ENCODE assay signal across 12 cellular contexts in genomic region chr6:85458782-85459181, GRCh38. TPM values are rescaled to one million over a fixed set of nuclear protein-coding genes. Genes with fewer than 3 reads are reported as not detected.
DNase-seq lines count a peak whose midpoint lies in the region; ATAC-seq and TF ChIP-seq lines count a peak whose summit lies in the region.
"Had no signal": no experiment of that assay in that cellular context is flagged by ENCODE, and none has a peak within 500 bp of the region (broad histone marks: within the 10 kb centered on the region; RNA-seq: fewer than 3 reads in every experiment).

No MANE protein-coding gene starts in this region.

- H4K20me1 ChIP-seq in PC-3 (ENCODE audit: low read length) (no peaks in the 10 kb centered on the region), mammary epithelial cell (ENCODE audit: insufficient read depth, low read length) (no peaks in the 10 kb centered on the region), osteoblast (ENCODE audit: insufficient read depth, low read length) (peaks cover 27% of the 10 kb centered on the region)

- H3K9ac ChIP-seq in PC-3 (ENCODE audit: low read length), result peak overlapping the region; percentile 72
- no peak overlapping the region for H3K9ac ChIP-seq in mammary epithelial cell (ENCODE audit: insufficient read depth, low read length)

- H3K27me3 Mint-ChIP-seq in CD4-positive, alpha-beta memory T cell, result peaks cover 9 to 15% of the 10 kb centered on the region in 2 donors

- H3K27me3 ChIP-seq in PC-3 (ENCODE audit: low read length) (no peaks in the 10 kb centered on the region), mammary epithelial cell (ENCODE audit: insufficient read depth, low read length) (no peaks in the 10 kb centered on the region), osteoblast (ENCODE audit: insufficient read depth, low read length) (no peaks in the 10 kb centered on the region)
- no peaks in the 10 kb centered on the region for H3K27me3 ChIP-seq in CD4-positive, alpha-beta memory T cell (ENCODE audit: insufficient read depth, low read length)
- H3K27me3 ChIP-seq: spleen had no signal

- ATAC-seq in PC-3 (peak; percentile 7), HG03442 (IDR thresholded peaks at IDR 0.05; ENCODE audit: unreplicated experiment) (no peak)

- dilution Hi-C loops in mammary epithelial cell (cut with HindIII; ENCODE audit: low sequenced_read_pairs), result loop anchor here (5.0 kb wide), 1 partner anchor 96 kb away; no protein-coding TSS in a partner anchor

- intact Hi-C loops in PC-3 (cut with micrococcal nuclease), result loop anchor here (1.0 to 2.0 kb wide), 3 partner anchors 8 to 104 kb away; partner anchors contain the start of gene NT5E
- intact Hi-C loops in mammary epithelial cell (cut with micrococcal nuclease), result no loop called here
- intact Hi-C loops in CD4-positive, alpha-beta memory T cell (cut with micrococcal nuclease), result no loop called here

- H3K4me3 ChIP-seq in PC-3 (ENCODE audit: low read length), result peak overlapping the region; percentile 28; the same call in 1 of the 2 replicates
- no peak overlapping the region for H3K4me3 ChIP-seq in mammary epithelial cell (replicated peaks in 1 of 3; ENCODE audit: insufficient read depth in 1 of 3, low read depth in 2 of 3, low read length in 3 of 3)
- H3K4me3 ChIP-seq in osteoblast (ENCODE audit: insufficient read depth, low read length), result peak overlapping the region; percentile 13
- no peak overlapping the region for H3K4me3 ChIP-seq in CD4-positive, alpha-beta memory T cell (ENCODE audit: low read length in 2 of 2)
- H3K4me3 ChIP-seq: spleen had no signal

- BruUV-seq in PC-3 (replicated peaks; lab: Mats Ljungman, UMichigan) (TSS peak; percentile 71), mammary epithelial cell (replicated peaks; lab: Mats Ljungman, UMichigan) (no TSS peak)

- no peaks in the 10 kb centered on the region for H3K9me2 ChIP-seq in PC-3 (replicated peaks; ENCODE audit: low read length)

- peaks cover 3 to 38% (median 21%) of the 10 kb centered on the region in 4 donors for H3K4me1 Mint-ChIP-seq in CD4-positive, alpha-beta memory T cell

- no peaks in the 10 kb centered on the region for H3F3A ChIP-seq in PC-3 (ENCODE audit: low read length, unreplicated experiment)

- no peak overlapping the region for H2AFZ ChIP-seq in PC-3 (ENCODE audit: low read length)
- no peak overlapping the region for H2AFZ ChIP-seq in mammary epithelial cell (ENCODE audit: low read depth, low read length)
- H2AFZ ChIP-seq in osteoblast (ENCODE audit: low read length), result no peak overlapping the region

- H3K79me2 ChIP-seq in PC-3 (ENCODE audit: low read length), result no peaks in the 10 kb centered on the region
- peaks cover 86% of the 10 kb centered on the region for H3K79me2 ChIP-seq in mammary epithelial cell (ENCODE audit: insufficient read depth, low read length)
- peaks cover 87% of the 10 kb centered on the region for H3K79me2 ChIP-seq in osteoblast (ENCODE audit: insufficient read depth, low read length)

- H3K9me3 ChIP-seq in PC-3 (ENCODE audit: low read length) (no peaks in the 10 kb centered on the region), mammary epithelial cell (replicated peaks; ENCODE audit: insufficient read depth, low read length) (no peaks in the 10 kb centered on the region), osteoblast (ENCODE audit: low read depth, low read length) (no peaks in the 10 kb centered on the region)
- H3K9me3 ChIP-seq in CD4-positive, alpha-beta memory T cell (ENCODE audit: control insufficient read depth in 1 of 2, low read length in 2 of 2), result no peaks in the 10 kb centered on the region
- H3K9me3 ChIP-seq: spleen had no signal

- peak overlapping the region in 1 of 7 donors; percentile 48 for H3K27ac Mint-ChIP-seq in CD4-positive, alpha-beta memory T cell

- DNase-seq in Daoy (ENCODE audit: low read depth) (peak; percentile 45), PC-3 (peak; percentile 58), mammary epithelial cell (no peak), osteoblast (ENCODE audit: insufficient read length, low spot score, missing footprints) (no peak), superior temporal gyrus (ENCODE audit: extremely low spot score) (no peak), RKO (ENCODE audit: low spot score) (no peak)
- no peak for DNase-seq in CD4-positive, alpha-beta memory T cell
- DNase-seq: activated CD4-positive, CD25-positive, alpha-beta regulatory T cell treated with anti-CD3 and anti-CD28 coated beads, Interleukin-2, amount 50 U/mL, for 72 hours; DMS53; NCI-H1417; spleen had no signal

- H3K4me1 ChIP-seq in PC-3 (ENCODE audit: insufficient read depth, low read length) (peaks cover 62% of the 10 kb centered on the region), mammary epithelial cell (ENCODE audit: insufficient read depth, low read length) (peaks cover 80% of the 10 kb centered on the region), osteoblast (ENCODE audit: insufficient read depth, low read length) (peaks cover 91% of the 10 kb centered on the region)
- H3K4me1 ChIP-seq in CD4-positive, alpha-beta memory T cell (ENCODE audit: insufficient read depth, low read length), result peaks cover 24% of the 10 kb centered on the region

- H3K27ac ChIP-seq in PC-3 (ENCODE audit: low read length), result peak overlapping the region; percentile 96
- peak overlapping the region; percentile 35 for H3K27ac ChIP-seq in mammary epithelial cell (ENCODE audit: insufficient read depth, low read depth, low read length)
- H3K27ac ChIP-seq in osteoblast (ENCODE audit: low read depth, low read length), result peak overlapping the region; percentile 100
- H3K27ac ChIP-seq in CD4-positive, alpha-beta memory T cell (ENCODE audit: low read depth, low read length), result no peak overlapping the region

- no peak for TF ChIP-seq CTCF in PC-3 (conservative IDR thresholded peaks at IDR 0.05; ENCODE audit: low read depth, low read length)
- no peak for TF ChIP-seq CTCF in mammary epithelial cell (conservative IDR thresholded peaks at IDR 0.05 in 1 of 2, IDR thresholded peaks at IDR 0.05 in 1 of 2; ENCODE audit: extremely low read depth in 1 of 2, insufficient read depth in 1 of 2, low read depth in 1 of 2, low read length in 2 of 2)
- TF ChIP-seq CTCF in osteoblast (IDR thresholded peaks at IDR 0.05; ENCODE audit: extremely low read depth, low read depth, low read length), result no peak

- H3K9me3 Mint-ChIP-seq in CD4-positive, alpha-beta memory T cell, result no peaks in the 10 kb centered on the region

- H3K36me3 Mint-ChIP-seq in CD4-positive, alpha-beta memory T cell, result no peaks in the 10 kb centered on the region

- POLR2A ChIA-PET in PC-3 (lab: Charles Lee; ENCODE audit: unreplicated experiment), result interaction anchor here (1.1 to 1.5 kb wide), 2 partner anchors 9 to 54 kb away, joined by 3 to 30 read pairs; partner anchors contain the start of gene NT5E
- POLR2A ChIA-PET in CD4-positive, alpha-beta memory T cell (lab: Charles Lee; ENCODE audit: partially characterized antibody), result no interaction called here

- CTCF ChIA-PET in PC-3 (lab: Charles Lee), result interaction anchor here (1.0 kb wide), 1 partner anchor 9 kb away, joined by 7 read pairs; the partner anchor contains the start of gene NT5E
- CTCF ChIA-PET in mammary epithelial cell (lab: Charles Lee; ENCODE audit: low non-redundant PET), result no interaction called here
- CTCF ChIA-PET in CD4-positive, alpha-beta memory T cell (lab: Charles Lee; ENCODE audit: partially characterized antibody), result interaction anchor here (8.1 kb wide), 1 partner anchor 24 kb away, joined by 61 read pairs; no protein-coding TSS in a partner anchor

- H3K4me2 ChIP-seq in PC-3 (ENCODE audit: low read length) (peak overlapping the region; percentile 73), mammary epithelial cell (ENCODE audit: insufficient read depth, low read depth, low read length) (peak overlapping the region; percentile 2), osteoblast (ENCODE audit: insufficient read depth, low read length) (peak overlapping the region; percentile 74)

- no peaks in the 10 kb centered on the region for H3K36me3 ChIP-seq in PC-3 (ENCODE audit: low read depth, low read length)
- peaks cover 12% of the 10 kb centered on the region for H3K36me3 ChIP-seq in mammary epithelial cell (ENCODE audit: insufficient read depth, low read length)
- H3K36me3 ChIP-seq in osteoblast (ENCODE audit: insufficient read depth, low read length), result peaks cover 30% of the 10 kb centered on the region
- no peaks in the 10 kb centered on the region for H3K36me3 ChIP-seq in CD4-positive, alpha-beta memory T cell (ENCODE audit: insufficient read depth, low read length)
- H3K36me3 ChIP-seq: spleen had no signal

- in situ Hi-C loops in mammary epithelial cell (cut with MboI; ENCODE audit: low sequenced_read_pairs in 2 of 2), result no loop called here

- no peak overlapping the region for H3K4me3 Mint-ChIP-seq in CD4-positive, alpha-beta memory T cell

- WGBS in mammary epithelial cell (ENCODE audit: low coverage, missing lambda C conversion rate), result 56% methylated on average over 3 of the region's 3 CpGs

RNA-seq across cellular contexts. Expression of gene NT5E, which starts 8.9 kb away (rescaled TPM):
- 129 and 139 TPM in 2 replicates for total RNA-seq in Daoy (2014; rRNA removed; shearing (Covaris generic))
- total RNA-seq in PC-3 (2014; rRNA removed) (9.0 and 15.8 TPM in 2 replicates), mammary epithelial cell (100 to 1,000 TPM in 1 of 2 donors, 10 to 100 TPM in 1; 74.2 to 228 TPM), osteoblast (219 and 280 TPM in 2 replicates)
- polyA plus RNA-seq in mammary epithelial cell, result 148 TPM
- polyA minus RNA-seq in mammary epithelial cell, result 174 TPM
- 1 to 10 TPM; 3.3 TPM for total RNA-seq in CD4-positive, alpha-beta memory T cell
- polyA plus RNA-seq in CD4-positive, alpha-beta memory T cell, result 10 to 100 TPM; 14.9 to 15.8 TPM

Comparison
In these comparisons a context has a peak if more than half of its experiments do, and no peak if none do; other contexts are left out.
1. DNase-seq: peak in Daoy (single experiment) and PC-3 (single experiment); none in mammary epithelial cell (single experiment), osteoblast (single experiment), superior temporal gyrus (single experiment), CD4-positive, alpha-beta memory T cell (0 of 5) and RKO (single experiment).
2. H3K4me2 ChIP-seq: peak in every context shown above with its lines; median percentile 74 in osteoblast; 73 in PC-3; 2 in mammary epithelial cell.
3. H3K4me3 ChIP-seq: peak in PC-3 (single experiment) and osteoblast (single experiment); none in mammary epithelial cell (0 of 3) and CD4-positive, alpha-beta memory T cell (0 of 2).